ENCODE assay signal across 20 cellular contexts in genomic region chr10:12629767-12630165, GRCh38.
"Had no signal": no experiment of that assay in that cellular context is flagged by ENCODE, and none has a peak within 500 bp of the region (broad histone marks: within the 10 kb centered on the region; RNA-seq: fewer than 3 reads in every experiment).

No MANE protein-coding gene starts in this region.

- DNase-seq: activated B cell treated with CpG ODN at 0.5 μM for 24 hours; activated CD4-positive, alpha-beta T cell treated with anti-CD3 and anti-CD28 coated beads, Interleukin-2, amount 10 ng/mL, durations not matched to agents 7 days and 5 days; activated effector memory CD4-positive, alpha-beta T cell treated with anti-CD3 and anti-CD28 coated beads, Interleukin-2, amount 50 U/mL, for 16 hours; activated T-cell treated with anti-CD3 and anti-CD28 coated beads for 4 hours; adrenal gland; dorsolateral prefrontal cortex; endodermal cell; gastrocnemius medialis; heart left ventricle; left cardiac atrium; naive thymus-derived CD8-positive, alpha-beta T cell; nucleus accumbens; stimulated activated CD4-positive, alpha-beta T cell treated with anti-CD3 and anti-CD28 coated beads, Interleukin-4, amount 100 ng/mL, for 24 hours; upper lobe of left lung had no signal

- H3K27me3 Mint-ChIP-seq: activated B cell treated with CpG ODN at 0.5 μM for 24 hours; activated CD4-positive, alpha-beta T cell treated with anti-CD3 and anti-CD28 coated beads, Interleukin-2, amount 10 ng/mL, durations not matched to agents 7 days and 5 days; activated naive CD4-positive, alpha-beta T cell treated with anti-CD3 and anti-CD28 coated beads, Interleukin-2, amount 50 U/mL, for 24 hours; naive thymus-derived CD8-positive, alpha-beta T cell; stimulated activated naive CD8-positive, alpha-beta T cell treated with anti-CD3 and anti-CD28 coated beads, Interleukin-15, Interleukin-2, amounts not matched to agents 100 ng/mL and 50 ng/mL, for 24 hours had no signal

- H3K36me3 ChIP-seq: adrenal gland, gastrocnemius medialis, heart left ventricle, suprapubic skin, upper lobe of left lung had no signal

- H3K4me3 Mint-ChIP-seq: activated B cell treated with CpG ODN at 0.5 μM for 24 hours; activated CD4-positive, alpha-beta T cell treated with anti-CD3 and anti-CD28 coated beads, Interleukin-2, amount 10 ng/mL, durations not matched to agents 7 days and 5 days; activated naive CD4-positive, alpha-beta T cell treated with anti-CD3 and anti-CD28 coated beads, Interleukin-2, amount 50 U/mL, for 24 hours; endodermal cell; naive thymus-derived CD8-positive, alpha-beta T cell; stimulated activated naive CD8-positive, alpha-beta T cell treated with anti-CD3 and anti-CD28 coated beads, Interleukin-15, Interleukin-2, amounts not matched to agents 100 ng/mL and 50 ng/mL, for 24 hours had no signal

- H3K27ac Mint-ChIP-seq: activated B cell treated with CpG ODN at 0.5 μM for 24 hours; activated CD4-positive, alpha-beta T cell treated with anti-CD3 and anti-CD28 coated beads, Interleukin-2, amount 10 ng/mL, durations not matched to agents 7 days and 5 days; activated naive CD4-positive, alpha-beta T cell treated with anti-CD3 and anti-CD28 coated beads, Interleukin-2, amount 50 U/mL, for 24 hours; stimulated activated naive CD8-positive, alpha-beta T cell treated with anti-CD3 and anti-CD28 coated beads, Interleukin-15, Interleukin-2, amounts not matched to agents 100 ng/mL and 50 ng/mL, for 24 hours had no signal

- H3K4me3 ChIP-seq: adrenal gland, gastrocnemius medialis, heart left ventricle, lung, skin epidermis, suprapubic skin, upper lobe of left lung had no signal

- H3K27me3 ChIP-seq: adrenal gland, dorsolateral prefrontal cortex, gastrocnemius medialis, heart left ventricle, suprapubic skin, upper lobe of left lung had no signal

- H3K9me3 Mint-ChIP-seq: activated B cell treated with CpG ODN at 0.5 μM for 24 hours; activated CD4-positive, alpha-beta T cell treated with anti-CD3 and anti-CD28 coated beads, Interleukin-2, amount 10 ng/mL, durations not matched to agents 7 days and 5 days; activated naive CD4-positive, alpha-beta T cell treated with anti-CD3 and anti-CD28 coated beads, Interleukin-2, amount 50 U/mL, for 24 hours; naive thymus-derived CD8-positive, alpha-beta T cell; stimulated activated naive CD8-positive, alpha-beta T cell treated with anti-CD3 and anti-CD28 coated beads, Interleukin-15, Interleukin-2, amounts not matched to agents 100 ng/mL and 50 ng/mL, for 24 hours; T-helper 1 cell treated with Interleukin-12 subunit alpha and Interleukin-12 subunit beta and Interleukin-4 antibody, amounts not matched to agents 30 μg/mL and 1 μg/mL, for 36 hours had no signal

- H3K4me1 ChIP-seq: adrenal gland, gastrocnemius medialis, heart left ventricle, suprapubic skin, upper lobe of left lung had no signal

- H3K9me3 ChIP-seq: adrenal gland, gastrocnemius medialis, suprapubic skin had no signal

- ATAC-seq: gastrocnemius medialis; heart left ventricle; left cardiac atrium; naive thymus-derived CD8-positive, alpha-beta T cell had no signal

- H3K36me3 Mint-ChIP-seq: naive thymus-derived CD8-positive, alpha-beta T cell had no signal

- H3K27ac ChIP-seq: adrenal gland, dorsolateral prefrontal cortex, gastrocnemius medialis, heart left ventricle, skin epidermis, suprapubic skin, upper lobe of left lung had no signal
